In genomic region chr12:93002278-93003054, GRCh38 we compare ENCODE assay signal across 12 cellular contexts.
DNase-seq lines count a peak whose midpoint lies in the region; ATAC-seq, FAIRE-seq and TF ChIP-seq lines count a peak whose summit lies in the region.
"Had no signal": no experiment of that assay in that cellular context is flagged by ENCODE, and none has a peak within 500 bp of the region (broad histone marks: within the 10 kb centered on the region; RNA-seq: fewer than 3 reads in every experiment).

No MANE protein-coding gene starts in this region.

- no peaks in the 10 kb centered on the region for H3K9me3 Mint-ChIP-seq in mesothelial cell of epicardium

- TF ChIP-seq CTCF in lower lobe of right lung (IDR thresholded peaks at IDR 0.05) (no peak), thoracic aorta (IDR thresholded peaks at IDR 0.05) (no peak), mesothelial cell of epicardium (IDR thresholded peaks at IDR 0.05; ENCODE audit: unreplicated experiment) (no peak)

- no peaks in the 10 kb centered on the region for H3K27me3 Mint-ChIP-seq in mesothelial cell of epicardium (ENCODE audit: low read depth)

- ATAC-seq in Right ventricle myocardium superior (ENCODE audit: poor library complexity), result peak; percentile 69
- ATAC-seq in Right ventricle myocardium inferior, result no peak
- ATAC-seq in lower lobe of right lung, result peak; percentile 25 to 41
- ATAC-seq in thoracic aorta (ENCODE audit: insufficient number of reproducible peaks, low FRiP score, low read depth), result peak; percentile 69
- ATAC-seq in HG02571 (IDR thresholded peaks at IDR 0.05; ENCODE audit: unreplicated experiment), result no peak

- peaks cover 25% of the 10 kb centered on the region for H3K4me1 Mint-ChIP-seq in mesothelial cell of epicardium

- H3K36me3 Mint-ChIP-seq in mesothelial cell of epicardium, result no peaks in the 10 kb centered on the region

- no peaks in the 10 kb centered on the region for H3K36me3 ChIP-seq in lower lobe of right lung
- H3K36me3 ChIP-seq in thoracic aorta, result no peaks in the 10 kb centered on the region
- H3K36me3 ChIP-seq in small intestine (ENCODE audit: control insufficient read depth in 2 of 2, insufficient read depth in 2 of 2, low read length in 2 of 2), result no peaks in the 10 kb centered on the region

- DNase-seq in Right ventricle myocardium superior, result no peak
- DNase-seq in Right ventricle myocardium inferior (ENCODE audit: missing footprints), result no peak
- peak; percentile 96 for DNase-seq in dermis blood vessel endothelial cell
- no peak for DNase-seq in lower lobe of right lung
- no peak for DNase-seq in thoracic aorta (ENCODE audit: low spot score)
- no peak for DNase-seq in small intestine
- no peak for DNase-seq in mesothelial cell of epicardium (ENCODE audit: low spot score in 2 of 2, unreplicated experiment in 2 of 2)
- DNase-seq: cerebellar nuclear complex, MM.1S, NCI-H526 had no signal

- intact Hi-C loops in Right ventricle myocardium superior (cut with DNase I) (no loop called here), Right ventricle myocardium inferior (cut with DNase I) (no loop called here), lower lobe of right lung (cut with DNase I) (no loop called here)

- H3K4me1 ChIP-seq in lower lobe of right lung, result peaks cover 11% of the 10 kb centered on the region
- peaks cover 5 to 18% of the 10 kb centered on the region in 2 donors for H3K4me1 ChIP-seq in thoracic aorta (ENCODE audit: control insufficient read depth in 1 of 2, low read depth in 2 of 2)
- no peaks in the 10 kb centered on the region for H3K4me1 ChIP-seq in small intestine (ENCODE audit: control insufficient read depth in 2 of 2, insufficient read depth in 1 of 2, low read depth in 1 of 2, low read length in 1 of 2)

- no peak for FAIRE-seq in small intestine (lab: Jason Lieb, UNC)

- H3K4me3 ChIP-seq in lower lobe of right lung, result no peak overlapping the region
- no peak overlapping the region for H3K4me3 ChIP-seq in thoracic aorta
- no peak overlapping the region for H3K4me3 ChIP-seq in small intestine (ENCODE audit: low read depth in 1 of 2, low read length in 2 of 2)
- H3K4me3 ChIP-seq: skin epidermis had no signal

- no peak overlapping the region for H3K27ac Mint-ChIP-seq in mesothelial cell of epicardium

- H3K27ac ChIP-seq in lower lobe of right lung (no peak overlapping the region), thoracic aorta (peak overlapping the region in 1 of 2 donors; percentile 44), small intestine (ENCODE audit: low read depth in 1 of 2, low read length in 1 of 2) (peak overlapping the region in 1 of 2 donors; percentile 52)

- H3K27me3 ChIP-seq in lower lobe of right lung (ENCODE audit: low read depth), result no peaks in the 10 kb centered on the region
- no peaks in the 10 kb centered on the region for H3K27me3 ChIP-seq in thoracic aorta (replicated peaks; ENCODE audit: insufficient read depth)
- no peaks in the 10 kb centered on the region for H3K27me3 ChIP-seq in small intestine (ENCODE audit: control insufficient read depth in 2 of 2, insufficient read depth in 2 of 2, low read length in 2 of 2)

- H3K4me3 Mint-ChIP-seq in mesothelial cell of epicardium, result no peak overlapping the region

- 59 to 82% (median 82%) methylated on average over 7 of the region's 7 CpGs for WGBS in small intestine, 3 donors

- H3K9me3 ChIP-seq in lower lobe of right lung (no peaks in the 10 kb centered on the region), thoracic aorta (no peaks in the 10 kb centered on the region), small intestine (ENCODE audit: control insufficient read depth, low read depth) (no peaks in the 10 kb centered on the region)

Comparison
In these comparisons a context has a peak if more than half of its experiments do, and no peak if none do; other contexts are left out.
1. ATAC-seq: peak in Right ventricle myocardium superior (single experiment), lower lobe of right lung (2 of 2) and thoracic aorta (single experiment); none in Right ventricle myocardium inferior (single experiment) and HG02571 (single experiment).